20 cellular contexts compared by ENCODE assay signal in the genomic region with DNA sequence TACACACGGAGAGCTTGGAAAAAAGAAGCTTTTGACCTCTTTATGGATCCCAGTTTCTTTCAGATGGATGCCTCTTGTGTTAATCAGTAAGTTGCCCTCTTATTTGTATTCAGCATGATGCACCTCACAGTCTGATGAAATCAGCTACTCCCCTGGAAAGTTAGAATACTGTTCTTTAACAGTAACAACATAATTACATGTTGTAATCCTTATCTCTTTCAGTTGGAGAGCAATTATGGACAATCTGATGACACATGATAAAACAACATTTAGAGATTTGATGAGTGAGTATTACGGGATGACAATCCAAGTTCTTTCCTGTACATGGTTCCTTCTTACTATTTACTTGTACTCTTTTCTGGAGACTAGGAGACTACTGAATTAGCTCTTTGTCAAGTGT.
A peak's percentile ranks its signal among the peaks of the same experiment; 100 is the strongest.
DNase-seq lines count a peak whose midpoint lies in the region; TF ChIP-seq lines count a peak whose summit lies in the region.
"Had no signal": no experiment of that assay in that cellular context is flagged by ENCODE, and none has a peak within 500 bp of the region (broad histone marks: within the 10 kb centered on the region; RNA-seq: fewer than 3 reads in every experiment).

No MANE protein-coding gene starts in this region.

- peak; percentile 35 for DNase-seq in NCI-H82 (lab: John Stamatoyannopoulos, UW)
- no peak for DNase-seq in NCI-H82 treated with DMSO at 0.1 percent for 48 hours (lab: John Stamatoyannopoulos, UW; ENCODE audit: unreplicated experiment)
- peak; percentile 4 for DNase-seq in NCI-H226
- peak; percentile 8 to 25 for DNase-seq in cardiac fibroblast (ENCODE audit: low read depth in 2 of 2)
- peak; percentile 26 for DNase-seq in pons (ENCODE audit: low spot score)
- DNase-seq in Kasumi-1 (lab: John Stamatoyannopoulos, UW) = no peak
- no peak for DNase-seq in NCI-H2196 treated with DMSO at 0.1 percent for 48 hours (lab: John Stamatoyannopoulos, UW; ENCODE audit: unreplicated experiment)
- DNase-seq in CD1c-positive myeloid dendritic cell (ENCODE audit: extremely low spot score) = no peak
- DNase-seq: activated CD4-positive, alpha-beta T cell treated with anti-CD3 and anti-CD28 coated beads for 48 hours; COR-L47; endodermal cell; head of caudate nucleus; left ventricle myocardium inferior; NCI-H1436 treated with DMSO at 0.1 percent for 48 hours; posterior cingulate gyrus; sigmoid colon; SJCRH30; substantia nigra; upper lobe of right lung had no signal

- TF ChIP-seq CTCF in cardiac fibroblast (IDR thresholded peaks at IDR 0.05; ENCODE audit: low read depth, low read length) = no peak

- H3K4me3 ChIP-seq in cardiac fibroblast (replicated peaks in 1 of 2; ENCODE audit: low read depth in 2 of 2, low read length in 2 of 2) = no peak overlapping the region
- H3K4me3 ChIP-seq: GM23338, left ventricle myocardium inferior, sigmoid colon, SJCRH30, upper lobe of right lung had no signal

Comparison
In these comparisons a context has a peak if more than half of its experiments do, and no peak if none do; other contexts are left out.
1. DNase-seq: peak in NCI-H82 (single experiment), NCI-H226 (single experiment), cardiac fibroblast (2 of 2) and pons (single experiment); none in NCI-H82 treated with DMSO at 0.1 percent for 48 hours (single experiment), Kasumi-1 (0 of 2), NCI-H2196 treated with DMSO at 0.1 percent for 48 hours (single experiment) and CD1c-positive myeloid dendritic cell (single experiment).